ENCODE assay signal across 1 cellular context in the genomic region with DNA sequence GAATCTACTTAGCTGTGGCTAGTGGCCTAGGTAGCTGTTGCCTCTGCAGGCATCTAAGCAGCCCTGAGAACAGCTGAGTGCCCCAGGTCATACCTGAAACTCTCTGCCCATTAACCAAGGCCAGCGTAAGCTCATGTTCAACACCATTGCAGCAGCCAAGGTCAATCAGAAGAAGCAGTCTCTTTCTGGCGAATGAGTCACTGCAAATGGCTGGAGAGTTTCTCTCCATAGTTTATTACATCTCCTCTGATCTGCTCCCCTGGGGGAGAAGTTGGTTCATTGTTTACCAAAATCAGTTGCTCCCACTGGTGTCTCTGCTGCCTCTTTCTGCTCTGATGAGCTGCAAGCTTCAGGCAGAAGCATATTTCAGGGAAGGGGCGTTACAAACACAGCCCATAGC.
TF ChIP-seq lines count a peak whose summit lies in the region.

No MANE protein-coding gene starts in this region.

TF ChIP-seq in GM23338, 12 proteins besides CTCF, POLR2A, EP300 and RAD21 (continued from another document):
- TF ChIP-seq, protein P1, sequence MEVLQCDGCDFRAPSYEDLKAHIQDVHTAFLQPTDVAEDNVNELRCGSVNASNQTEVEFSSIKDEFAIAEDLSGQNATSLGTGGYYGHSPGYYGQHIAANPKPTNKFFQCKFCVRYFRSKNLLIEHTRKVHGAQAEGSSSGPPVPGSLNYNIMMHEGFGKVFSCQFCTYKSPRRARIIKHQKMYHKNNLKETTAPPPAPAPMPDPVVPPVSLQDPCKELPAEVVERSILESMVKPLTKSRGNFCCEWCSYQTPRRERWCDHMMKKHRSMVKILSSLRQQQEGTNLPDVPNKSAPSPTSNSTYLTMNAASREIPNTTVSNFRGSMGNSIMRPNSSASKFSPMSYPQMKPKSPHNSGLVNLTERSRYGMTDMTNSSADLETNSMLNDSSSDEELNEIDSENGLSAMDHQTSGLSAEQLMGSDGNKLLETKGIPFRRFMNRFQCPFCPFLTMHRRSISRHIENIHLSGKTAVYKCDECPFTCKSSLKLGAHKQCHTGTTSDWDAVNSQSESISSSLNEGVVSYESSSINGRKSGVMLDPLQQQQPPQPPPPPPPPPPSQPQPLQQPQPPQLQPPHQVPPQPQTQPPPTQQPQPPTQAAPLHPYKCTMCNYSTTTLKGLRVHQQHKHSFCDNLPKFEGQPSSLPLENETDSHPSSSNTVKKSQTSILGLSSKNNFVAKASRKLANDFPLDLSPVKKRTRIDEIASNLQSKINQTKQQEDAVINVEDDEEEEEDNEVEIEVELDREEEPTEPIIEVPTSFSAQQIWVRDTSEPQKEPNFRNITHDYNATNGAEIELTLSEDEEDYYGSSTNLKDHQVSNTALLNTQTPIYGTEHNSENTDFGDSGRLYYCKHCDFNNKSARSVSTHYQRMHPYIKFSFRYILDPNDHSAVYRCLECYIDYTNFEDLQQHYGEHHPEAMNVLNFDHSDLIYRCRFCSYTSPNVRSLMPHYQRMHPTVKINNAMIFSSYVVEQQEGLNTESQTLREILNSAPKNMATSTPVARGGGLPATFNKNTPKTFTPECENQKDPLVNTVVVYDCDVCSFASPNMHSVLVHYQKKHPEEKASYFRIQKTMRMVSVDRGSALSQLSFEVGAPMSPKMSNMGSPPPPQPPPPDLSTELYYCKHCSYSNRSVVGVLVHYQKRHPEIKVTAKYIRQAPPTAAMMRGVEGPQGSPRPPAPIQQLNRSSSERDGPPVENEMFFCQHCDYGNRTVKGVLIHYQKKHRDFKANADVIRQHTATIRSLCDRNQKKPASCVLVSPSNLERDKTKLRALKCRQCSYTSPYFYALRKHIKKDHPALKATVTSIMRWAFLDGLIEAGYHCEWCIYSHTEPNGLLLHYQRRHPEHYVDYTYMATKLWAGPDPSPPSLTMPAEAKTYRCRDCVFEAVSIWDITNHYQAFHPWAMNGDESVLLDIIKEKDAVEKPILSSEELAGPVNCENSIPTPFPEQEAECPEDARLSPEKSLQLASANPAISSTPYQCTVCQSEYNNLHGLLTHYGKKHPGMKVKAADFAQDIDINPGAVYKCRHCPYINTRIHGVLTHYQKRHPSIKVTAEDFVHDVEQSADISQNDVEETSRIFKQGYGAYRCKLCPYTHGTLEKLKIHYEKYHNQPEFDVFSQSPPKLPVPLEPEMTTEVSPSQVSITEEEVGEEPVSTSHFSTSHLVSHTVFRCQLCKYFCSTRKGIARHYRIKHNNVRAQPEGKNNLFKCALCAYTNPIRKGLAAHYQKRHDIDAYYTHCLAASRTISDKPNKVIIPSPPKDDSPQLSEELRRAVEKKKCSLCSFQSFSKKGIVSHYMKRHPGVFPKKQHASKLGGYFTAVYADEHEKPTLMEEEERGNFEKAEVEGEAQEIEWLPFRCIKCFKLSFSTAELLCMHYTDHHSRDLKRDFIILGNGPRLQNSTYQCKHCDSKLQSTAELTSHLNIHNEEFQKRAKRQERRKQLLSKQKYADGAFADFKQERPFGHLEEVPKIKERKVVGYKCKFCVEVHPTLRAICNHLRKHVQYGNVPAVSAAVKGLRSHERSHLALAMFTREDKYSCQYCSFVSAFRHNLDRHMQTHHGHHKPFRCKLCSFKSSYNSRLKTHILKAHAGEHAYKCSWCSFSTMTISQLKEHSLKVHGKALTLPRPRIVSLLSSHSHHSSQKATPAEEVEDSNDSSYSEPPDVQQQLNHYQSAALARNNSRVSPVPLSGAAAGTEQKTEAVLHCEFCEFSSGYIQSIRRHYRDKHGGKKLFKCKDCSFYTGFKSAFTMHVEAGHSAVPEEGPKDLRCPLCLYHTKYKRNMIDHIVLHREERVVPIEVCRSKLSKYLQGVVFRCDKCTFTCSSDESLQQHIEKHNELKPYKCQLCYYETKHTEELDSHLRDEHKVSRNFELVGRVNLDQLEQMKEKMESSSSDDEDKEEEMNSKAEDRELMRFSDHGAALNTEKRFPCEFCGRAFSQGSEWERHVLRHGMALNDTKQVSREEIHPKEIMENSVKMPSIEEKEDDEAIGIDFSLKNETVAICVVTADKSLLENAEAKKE (CRISPR knock-in tag; IDR thresholded peaks at IDR 0.05): no peak
- no peak for TF ChIP-seq CREB1 (CRISPR knock-in tag; IDR thresholded peaks at IDR 0.05; ENCODE audit: low read depth)
- TF ChIP-seq, protein P2, sequence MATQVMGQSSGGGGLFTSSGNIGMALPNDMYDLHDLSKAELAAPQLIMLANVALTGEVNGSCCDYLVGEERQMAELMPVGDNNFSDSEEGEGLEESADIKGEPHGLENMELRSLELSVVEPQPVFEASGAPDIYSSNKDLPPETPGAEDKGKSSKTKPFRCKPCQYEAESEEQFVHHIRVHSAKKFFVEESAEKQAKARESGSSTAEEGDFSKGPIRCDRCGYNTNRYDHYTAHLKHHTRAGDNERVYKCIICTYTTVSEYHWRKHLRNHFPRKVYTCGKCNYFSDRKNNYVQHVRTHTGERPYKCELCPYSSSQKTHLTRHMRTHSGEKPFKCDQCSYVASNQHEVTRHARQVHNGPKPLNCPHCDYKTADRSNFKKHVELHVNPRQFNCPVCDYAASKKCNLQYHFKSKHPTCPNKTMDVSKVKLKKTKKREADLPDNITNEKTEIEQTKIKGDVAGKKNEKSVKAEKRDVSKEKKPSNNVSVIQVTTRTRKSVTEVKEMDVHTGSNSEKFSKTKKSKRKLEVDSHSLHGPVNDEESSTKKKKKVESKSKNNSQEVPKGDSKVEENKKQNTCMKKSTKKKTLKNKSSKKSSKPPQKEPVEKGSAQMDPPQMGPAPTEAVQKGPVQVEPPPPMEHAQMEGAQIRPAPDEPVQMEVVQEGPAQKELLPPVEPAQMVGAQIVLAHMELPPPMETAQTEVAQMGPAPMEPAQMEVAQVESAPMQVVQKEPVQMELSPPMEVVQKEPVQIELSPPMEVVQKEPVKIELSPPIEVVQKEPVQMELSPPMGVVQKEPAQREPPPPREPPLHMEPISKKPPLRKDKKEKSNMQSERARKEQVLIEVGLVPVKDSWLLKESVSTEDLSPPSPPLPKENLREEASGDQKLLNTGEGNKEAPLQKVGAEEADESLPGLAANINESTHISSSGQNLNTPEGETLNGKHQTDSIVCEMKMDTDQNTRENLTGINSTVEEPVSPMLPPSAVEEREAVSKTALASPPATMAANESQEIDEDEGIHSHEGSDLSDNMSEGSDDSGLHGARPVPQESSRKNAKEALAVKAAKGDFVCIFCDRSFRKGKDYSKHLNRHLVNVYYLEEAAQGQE (IDR thresholded peaks at IDR 0.05; ENCODE audit: unreplicated experiment): no peak
- TF ChIP-seq POLR2AphosphoS5 (IDR thresholded peaks at IDR 0.05; ENCODE audit: low read depth): no peak
- TF ChIP-seq STAT1 (IDR thresholded peaks at IDR 0.05; ENCODE audit: unreplicated experiment): no peak
- no peak for TF ChIP-seq EZH2phosphoT487 (IDR thresholded peaks at IDR 0.05; ENCODE audit: unreplicated experiment)
- no peak for TF ChIP-seq JUNB (IDR thresholded peaks at IDR 0.05; ENCODE audit: unreplicated experiment)
- TF ChIP-seq ZNF331 (CRISPR knock-in tag; IDR thresholded peaks at IDR 0.05; ENCODE audit: low read depth): no peak
- no peak for TF ChIP-seq ZNF114 (CRISPR knock-in tag; IDR thresholded peaks at IDR 0.05)
- TF ChIP-seq NANOG (IDR thresholded peaks at IDR 0.05; ENCODE audit: borderline replicate concordance): no peak
- TF ChIP-seq EZH2 (IDR thresholded peaks at IDR 0.05; ENCODE audit: low read depth, unreplicated experiment): no peak
